8 cellular contexts compared by ENCODE assay signal in genomic region chr6:31559606-31559957, GRCh38. TPM values are rescaled to one million over a fixed set of nuclear protein-coding genes. Genes with fewer than 3 reads are reported as not detected.
DNase-seq lines count a peak whose midpoint lies in the region; ATAC-seq and TF ChIP-seq lines count a peak whose summit lies in the region.

No MANE protein-coding gene starts in this region.

- H3K27me3 Mint-ChIP-seq in CD8-positive, alpha-beta T cell (ENCODE audit: low read depth) = no peaks in the 10 kb centered on the region
- H3K27me3 Mint-ChIP-seq in natural killer cell (ENCODE audit: low read depth in 2 of 2) = no peaks in the 10 kb centered on the region

- peaks cover 60% of the 10 kb centered on the region for H3K4me1 Mint-ChIP-seq in CD8-positive, alpha-beta T cell (ENCODE audit: low read depth)
- H3K4me1 Mint-ChIP-seq in natural killer cell = peaks cover 47 to 61% of the 10 kb centered on the region in 2 donors

- ATAC-seq in CD8-positive, alpha-beta T cell = peak; percentile 12
- ATAC-seq in HG02642 (IDR thresholded peaks at IDR 0.05; ENCODE audit: poor library complexity, unreplicated experiment) = peak; percentile 1
- ATAC-seq in natural killer cell = peak; percentile 5 to 27 (median 14)
- no peak for ATAC-seq in GM18909 (IDR thresholded peaks at IDR 0.05; ENCODE audit: poor library complexity, unreplicated experiment)

- peak overlapping the region; percentile 80 for H3K4me3 Mint-ChIP-seq in CD8-positive, alpha-beta T cell
- H3K4me3 Mint-ChIP-seq in natural killer cell = peak overlapping the region; percentile 82

- peak overlapping the region; percentile 90 for H3K27ac Mint-ChIP-seq in CD8-positive, alpha-beta T cell
- peak overlapping the region; percentile 98 for H3K27ac Mint-ChIP-seq in natural killer cell

- peaks cover 43% of the 10 kb centered on the region for H3K36me3 Mint-ChIP-seq in CD8-positive, alpha-beta T cell
- no peaks in the 10 kb centered on the region for H3K36me3 Mint-ChIP-seq in natural killer cell

- H3K9me3 Mint-ChIP-seq in CD8-positive, alpha-beta T cell = no peaks in the 10 kb centered on the region
- no peaks in the 10 kb centered on the region for H3K9me3 Mint-ChIP-seq in natural killer cell

- DNase-seq in CD8-positive, alpha-beta T cell = no peak
- DNase-seq in natural killer cell (no peak), amniotic stem cell (lab: John Stamatoyannopoulos, UW) (no peak)
- no peak for DNase-seq in stimulated activated naive CD4-positive, alpha-beta T cell treated with Interleukin-2 at 50 U/mL for 16 hours (lab: John Stamatoyannopoulos, UW)
- no peak for DNase-seq in stimulated activated CD4-positive, alpha-beta T cell treated with anti-CD3 and anti-CD28 coated beads, Interleukin-2, amount 100 ng/mL, for 24 hours

- peaks cover 9% of the 10 kb centered on the region for H3K36me3 ChIP-seq in CD8-positive, alpha-beta T cell (ENCODE audit: insufficient read depth, low read length)

- no peaks in the 10 kb centered on the region for H3K27me3 ChIP-seq in CD8-positive, alpha-beta T cell (ENCODE audit: insufficient read depth, low read length)

- H3K4me1 ChIP-seq in CD8-positive, alpha-beta T cell (ENCODE audit: insufficient read depth, low read length) = peaks cover 52% of the 10 kb centered on the region

- H3K4me3 ChIP-seq in CD8-positive, alpha-beta T cell (ENCODE audit: low read depth, low read length) = peak overlapping the region; percentile 4

- no peak overlapping the region for H3K27ac ChIP-seq in CD8-positive, alpha-beta T cell (ENCODE audit: low read depth, low read length)
- peak overlapping the region; percentile 87 for H3K27ac ChIP-seq in angular gyrus (ENCODE audit: low read depth, low read length)

- H3K9me3 ChIP-seq in CD8-positive, alpha-beta T cell (ENCODE audit: low read length) = no peaks in the 10 kb centered on the region

- no peak for TF ChIP-seq CTCF in CD8-positive, alpha-beta T cell (IDR thresholded peaks at IDR 0.05)
- TF ChIP-seq CTCF in natural killer cell (IDR thresholded peaks at IDR 0.05) = no peak

- CTCF ChIA-PET in CD8-positive, alpha-beta T cell (lab: Charles Lee) = interaction anchor here (0.8 to 36.4 kb wide), 5 partner anchors 8 to 32 kb away, joined by 3 to 1206 read pairs (median 6); partner anchors contain the start of genes ATP6V1G2, LST1, LTB and NCR3

- POLR2A ChIA-PET in CD8-positive, alpha-beta T cell (lab: Charles Lee) = interaction anchor here (0.9 to 5.0 kb wide), 6 partner anchors 12 to 39 kb away, joined by 3 to 43 read pairs (median 8); partner anchors contain the start of genes LTB, NCR3 and TNF

- intact Hi-C loops in CD8-positive, alpha-beta T cell (cut with DNase I, micrococcal nuclease) = loop anchor here (1.0 kb wide), 1 partner anchor 13 kb away; the partner anchor contains the start of gene LTA (in 2 of the 2)
- intact Hi-C loops in natural killer cell (cut with micrococcal nuclease) = loop anchor here (2.0 to 5.0 kb wide), 2 partner anchors 13 to 103 kb away; partner anchors contain the start of genes C6orf47, GPANK1 and LTA

RNA-seq across cellular contexts. Expression of gene NFKBIL1, which starts 12.2 kb away (rescaled TPM):
- total RNA-seq in CD8-positive, alpha-beta T cell = 1 to 10 TPM; 6.1 to 7.0 TPM
- 10 to 100 TPM in 2 of 3 donors, 1 to 10 TPM in 1; 8.1 to 10.9 (median 10.7) TPM for total RNA-seq in natural killer cell

RNA-seq across cellular contexts. Expression of gene LTA, which starts 12.5 kb away (rescaled TPM):
- total RNA-seq in CD8-positive, alpha-beta T cell = 10 to 100 TPM; 17.1 to 17.2 TPM
- 10 to 100 TPM in 1 of 3 donors, 1 to 10 TPM in 2; 7.6 to 13.1 (median 8.7) TPM for total RNA-seq in natural killer cell

RNA-seq across cellular contexts. Expression of gene ATP6V1G2, which starts 13.2 kb away (rescaled TPM):
- 1 to 10 TPM; 1.3 to 3.0 TPM for total RNA-seq in CD8-positive, alpha-beta T cell
- total RNA-seq in natural killer cell = 1 to 10 TPM; 1.0 to 2.5 (median 2.1) TPM

RNA-seq across cellular contexts. Expression of gene TNF, which starts 15.8 kb away (rescaled TPM):
- total RNA-seq in CD8-positive, alpha-beta T cell = 10 to 100 TPM; 30.1 to 32.7 TPM
- 10 to 100 TPM; 24.2 to 60.8 (median 46.9) TPM for total RNA-seq in natural killer cell

RNA-seq across cellular contexts. Expression of gene DDX39B, which starts 17.8 kb away (rescaled TPM):
- total RNA-seq in CD8-positive, alpha-beta T cell = 100 to 1,000 TPM; 483 to 518 TPM
- 100 to 1,000 TPM; 506 to 571 (median 534) TPM for total RNA-seq in natural killer cell
